In the genomic region with DNA sequence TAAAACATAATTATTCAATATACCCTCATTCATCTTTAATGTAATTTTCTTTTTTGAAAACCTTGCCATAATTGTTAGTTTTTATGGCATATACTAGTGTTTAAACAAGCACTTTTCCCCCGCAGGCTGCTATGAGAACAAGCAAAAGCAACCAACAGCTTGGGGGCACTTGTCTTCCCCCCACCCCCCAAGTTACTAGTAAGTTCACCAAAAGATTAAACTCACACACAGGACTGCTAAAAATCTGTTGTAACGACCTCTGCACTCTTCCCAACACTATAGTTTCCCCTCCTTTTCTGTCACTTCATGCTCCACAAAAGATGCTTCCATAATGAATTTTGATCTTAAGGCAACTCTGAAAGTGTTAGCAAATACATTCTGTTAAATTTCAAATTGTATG, we compare ENCODE assay signal across 36 cellular contexts.
"Had no signal": no experiment of that assay in that cellular context is flagged by ENCODE, and none has a peak within 500 bp of the region (broad histone marks: within the 10 kb centered on the region; RNA-seq: fewer than 3 reads in every experiment).

No MANE protein-coding gene starts in this region.

- H3K27me3 ChIP-seq: cardiac muscle cell, MG63, Peyer's patch had no signal

- H3K36me3 Mint-ChIP-seq: activated CD8-positive, alpha-beta memory T cell treated with anti-CD3 and anti-CD28 coated beads, Interleukin-2, amount 10 ng/mL, durations not matched to agents 7 days and 5 days; activated naive CD8-positive, alpha-beta T cell treated with anti-CD3 and anti-CD28 coated beads for 36 hours had no signal

- H3K9me3 Mint-ChIP-seq: activated CD4-positive, alpha-beta memory T cell treated with anti-CD3 and anti-CD28 coated beads, Interleukin-2, amount 10 ng/mL, durations not matched to agents 7 days and 5 days; activated naive CD8-positive, alpha-beta T cell treated with anti-CD3 and anti-CD28 coated beads for 36 hours; activated T-helper 17 cell treated with anti-CD3 and anti-CD28 coated beads, Interleukin-2, amount 50 U/mL, for 72 hours; central memory CD8-positive, alpha-beta T cell had no signal

- H3K27me3 Mint-ChIP-seq: activated CD4-positive, alpha-beta memory T cell treated with anti-CD3 and anti-CD28 coated beads, Interleukin-2, amount 10 ng/mL, durations not matched to agents 7 days and 5 days; activated CD8-positive, alpha-beta memory T cell treated with anti-CD3 and anti-CD28 coated beads, Interleukin-2, amount 10 ng/mL, durations not matched to agents 7 days and 5 days; central memory CD8-positive, alpha-beta T cell had no signal

- H3K9me3 ChIP-seq: MG63, Peyer's patch had no signal

- H3K4me3 Mint-ChIP-seq: activated CD4-positive, alpha-beta memory T cell treated with anti-CD3 and anti-CD28 coated beads, Interleukin-2, amount 10 ng/mL, durations not matched to agents 7 days and 5 days; activated CD8-positive, alpha-beta memory T cell treated with anti-CD3 and anti-CD28 coated beads, Interleukin-2, amount 10 ng/mL, durations not matched to agents 7 days and 5 days; activated naive CD8-positive, alpha-beta T cell treated with anti-CD3 and anti-CD28 coated beads for 36 hours; activated T-helper 17 cell treated with anti-CD3 and anti-CD28 coated beads, Interleukin-2, amount 50 U/mL, for 72 hours; central memory CD8-positive, alpha-beta T cell had no signal

- DNase-seq: activated CD4-positive, alpha-beta memory T cell treated with anti-CD3 and anti-CD28 coated beads, Interleukin-2, amount 10 ng/mL, durations not matched to agents 7 days and 5 days; activated CD4-positive, alpha-beta T cell treated with anti-CD3 and anti-CD28 coated beads for 1 hour; activated CD4-positive, alpha-beta T cell treated with anti-CD3 and anti-CD28 coated beads for 48 hours; activated CD4-positive, CD25-positive, alpha-beta regulatory T cell; activated CD8-positive, alpha-beta memory T cell treated with anti-CD3 and anti-CD28 coated beads for 24 hours; activated CD8-positive, alpha-beta memory T cell treated with anti-CD3 and anti-CD28 coated beads, Interleukin-2, amount 10 ng/mL, durations not matched to agents 7 days and 5 days; activated CD8-positive, alpha-beta memory T cell treated with anti-CD3 and anti-CD28 coated beads, Interleukin-2, amount 50 U/mL, for 48 hours; activated effector memory CD4-positive, alpha-beta T cell treated with anti-CD3 and anti-CD28 coated beads, Interleukin-2, amount 50 U/mL, for 16 hours; activated naive CD4-positive, alpha-beta T cell; activated naive CD4-positive, alpha-beta T cell treated with anti-CD3 and anti-CD28 coated beads, Interleukin-2, amount 50 U/mL, for 16 hours; activated naive CD8-positive, alpha-beta T cell treated with anti-CD3 and anti-CD28 coated beads for 36 hours; activated T-cell treated with anti-CD3 and anti-CD28 coated beads, Interleukin-2, amount 50 U/mL, for 1 hour; amniotic stem cell; aorta; Karpas-422; MG63; NCI-H1048; NCI-H1694; NCI-H1930; NCI-H2081 treated with DMSO at 0.1 percent for 48 hours; NCI-H226; NCI-H446 treated with DMSO at 0.1 percent for 48 hours; NCI-H526; NCI-H748 treated with DMSO at 0.1 percent for 48 hours; NK-92 treated with Interleukin-12 subunit alpha and Interleukin-12 subunit beta, amount 100 ng/mL, for 24 hours; PC-3; Peyer's patch; RPMI8226; SIG-M5; T-helper 9 cell had no signal

- H3K4me1 ChIP-seq: Peyer's patch had no signal

- H3K4me3 ChIP-seq: cardiac muscle cell, K562, MG63, Peyer's patch had no signal

- H3K36me3 ChIP-seq: cardiac muscle cell, MG63, Peyer's patch, WERI-Rb-1 had no signal

- H3K27ac ChIP-seq: cardiac muscle cell, Peyer's patch, WERI-Rb-1 had no signal

- H3K27ac Mint-ChIP-seq: activated CD4-positive, alpha-beta memory T cell treated with anti-CD3 and anti-CD28 coated beads, Interleukin-2, amount 10 ng/mL, durations not matched to agents 7 days and 5 days; activated CD8-positive, alpha-beta memory T cell treated with anti-CD3 and anti-CD28 coated beads, Interleukin-2, amount 10 ng/mL, durations not matched to agents 7 days and 5 days; activated naive CD8-positive, alpha-beta T cell treated with anti-CD3 and anti-CD28 coated beads for 36 hours; activated T-helper 17 cell treated with anti-CD3 and anti-CD28 coated beads, Interleukin-2, amount 50 U/mL, for 72 hours had no signal

- H3K4me1 Mint-ChIP-seq: activated T-helper 17 cell treated with anti-CD3 and anti-CD28 coated beads, Interleukin-2, amount 50 U/mL, for 72 hours; central memory CD8-positive, alpha-beta T cell had no signal

- ATAC-seq: activated CD8-positive, alpha-beta memory T cell treated with anti-CD3 and anti-CD28 coated beads, Interleukin-2, amount 10 ng/mL, durations not matched to agents 7 days and 5 days; K562; PC-3; SK-N-SH treated with all-trans-retinoic acid at 6 μM for 48 hours had no signal
